In genomic region chr11:111841370-111842053, GRCh38 we compare ENCODE assay signal across 1 cellular context.
A peak's percentile ranks its signal among the peaks of the same experiment; 100 is the strongest.
TF ChIP-seq lines count a peak whose summit lies in the region.

No MANE protein-coding gene starts in this region.

TF ChIP-seq in HepG2, 621 proteins besides CTCF, POLR2A, EP300 and RAD21 (continued from another document):
- 0 out of 2 replicates have a peak, but pooled peaks have one; percentile 25 for TF ChIP-seq FOXP4 (CRISPR knock-in tag; IDR thresholded peaks at IDR 0.05)
- peak; percentile 45; the same call in 1 of the 2 replicates for TF ChIP-seq ARID5B (CRISPR knock-in tag; IDR thresholded peaks at IDR 0.05)
- TF ChIP-seq HMGXB4 (CRISPR knock-in tag; IDR thresholded peaks at IDR 0.05; ENCODE audit: borderline replicate concordance in 1 of 2, low read depth in 1 of 2): peak; percentile 36 to 40; a peak in 1 of 4 replicates
